In genomic region chr10:75887981-75888380, GRCh38 we compare ENCODE assay signal across 15 cellular contexts.
"Had no signal": no experiment of that assay in that cellular context is flagged by ENCODE, and none has a peak within 500 bp of the region (broad histone marks: within the 10 kb centered on the region; RNA-seq: fewer than 3 reads in every experiment).

No MANE protein-coding gene starts in this region.

- H3K36me3 ChIP-seq: cardiac muscle cell, Peyer's patch had no signal

- H3K4me3 ChIP-seq: cardiac muscle cell, K562, Peyer's patch had no signal

- H3K9me3 ChIP-seq: Peyer's patch had no signal

- ATAC-seq: activated CD8-positive, alpha-beta T cell treated with anti-CD3 and anti-CD28 coated beads, Interleukin-2, amount 10 ng/mL, durations not matched to agents 7 days and 5 days; K562; WTC11 had no signal

- H3K27ac ChIP-seq: cardiac muscle cell, Peyer's patch, RWPE1 had no signal

- DNase-seq: activated CD4-positive, alpha-beta T cell treated with anti-CD3 and anti-CD28 coated beads for 48 hours; activated CD4-positive, alpha-beta T cell treated with anti-CD3 and anti-CD28 coated beads, Interleukin-2, amount 50 U/mL, for 4 hours; activated CD4-positive, CD25-positive, alpha-beta regulatory T cell treated with anti-CD3 and anti-CD28 coated beads, Interleukin-2, amount 50 U/mL, for 72 hours; activated CD8-positive, alpha-beta memory T cell treated with anti-CD3 and anti-CD28 coated beads, Interleukin-2, amount 50 U/mL, for 48 hours; activated CD8-positive, alpha-beta T cell treated with anti-CD3 and anti-CD28 coated beads, Interleukin-2, amount 10 ng/mL, durations not matched to agents 7 days and 5 days; activated T-cell treated with anti-CD3 and anti-CD28 coated beads, Interleukin-2, amount 50 U/mL, for 1 hour; Karpas-422; MM.1S; NCI-H345; Peyer's patch; Right ventricle myocardium superior had no signal

- H3K4me1 ChIP-seq: Peyer's patch had no signal

- H3K27me3 ChIP-seq: cardiac muscle cell, Peyer's patch had no signal
